ENCODE assay signal across 8 cellular contexts in genomic region chr2:105338020-105338385, GRCh38. TPM values are rescaled to one million over a fixed set of nuclear protein-coding genes. Genes with fewer than 3 reads are reported as not detected.
DNase-seq lines count a peak whose midpoint lies in the region; ATAC-seq, FAIRE-seq and TF ChIP-seq lines count a peak whose summit lies in the region.

No MANE protein-coding gene starts in this region.

- no peak for FAIRE-seq in D721Med (lab: Jason Lieb, UNC)

- H3K9ac ChIP-seq in skeletal muscle satellite cell (ENCODE audit: low read depth, low read length): peak overlapping the region; percentile 97

- peak overlapping the region; percentile 54 for H3K27ac ChIP-seq in foreskin keratinocyte

- H3K9me3 ChIP-seq in skeletal muscle satellite cell (replicated peaks; ENCODE audit: low read length): no peaks in the 10 kb centered on the region

- no peak for DNase-seq in foreskin keratinocyte
- no peak for DNase-seq in D721Med (ENCODE audit: insufficient read length, low spot score)
- DNase-seq in activated CD8-positive, alpha-beta memory T cell treated with anti-CD3 and anti-CD28 coated beads, Interleukin-2, amount 50 U/mL, for 48 hours: no peak
- no peak for DNase-seq in globus pallidus (ENCODE audit: low spot score)

- peaks cover 29% of the 10 kb centered on the region for H3K36me3 ChIP-seq in skeletal muscle satellite cell (ENCODE audit: insufficient read depth, low read length)

- TF ChIP-seq CTCF in foreskin keratinocyte (conservative IDR thresholded peaks at IDR 0.05): no peak
- no peak for TF ChIP-seq CTCF in D721Med (IDR thresholded peaks at IDR 0.05; ENCODE audit: insufficient read depth, missing control alignments)

- ATAC-seq in GM18505 (IDR thresholded peaks at IDR 0.05; ENCODE audit: unreplicated experiment): peak; percentile 10
- peak; percentile 6 for ATAC-seq in HG02571 (IDR thresholded peaks at IDR 0.05; ENCODE audit: unreplicated experiment)
- ATAC-seq in SK-N-SH treated with all-trans-retinoic acid at 6 μM for 48 hours: peak; percentile 49
- peak; percentile 28 for ATAC-seq in foreskin keratinocyte

- H3K4me1 ChIP-seq in foreskin keratinocyte (peaks cover 16% of the 10 kb centered on the region), skeletal muscle satellite cell (ENCODE audit: control insufficient read depth, insufficient read depth, low read length) (peaks cover 12% of the 10 kb centered on the region)

- H3K4me2 ChIP-seq in skeletal muscle satellite cell (ENCODE audit: low read length): peak overlapping the region; percentile 87

- peak overlapping the region; percentile 92 for H3K4me3 ChIP-seq in skeletal muscle satellite cell (ENCODE audit: low read length)

- no peak for TF ChIP-seq POLR2A in GM18505 (IDR thresholded peaks at IDR 0.05; ENCODE audit: borderline replicate concordance, extremely low read depth, insufficient read depth, insufficient read length)

- H3K27me3 ChIP-seq in foreskin keratinocyte (no peaks in the 10 kb centered on the region), skeletal muscle satellite cell (ENCODE audit: control insufficient read depth, insufficient read depth, low read length) (no peaks in the 10 kb centered on the region)

TF ChIP-seq in SK-N-SH treated with all-trans-retinoic acid at 6 μM for 48 hours, 23 proteins besides CTCF, POLR2A, EP300 and RAD21:
- TF ChIP-seq CSRNP3 (CRISPR knock-in tag; IDR thresholded peaks at IDR 0.05) (no peak), OSR1 (CRISPR knock-in tag; IDR thresholded peaks at IDR 0.05) (no peak), SNAI2 (CRISPR knock-in tag; IDR thresholded peaks at IDR 0.05) (no peak), ZNF565 (CRISPR knock-in tag; conservative IDR thresholded peaks at IDR 0.05; ENCODE audit: low read depth) (no peak), CSDC2 (CRISPR knock-in tag; IDR thresholded peaks at IDR 0.05) (no peak), ZFP3 (CRISPR knock-in tag; IDR thresholded peaks at IDR 0.05) (no peak), ISL1 (CRISPR knock-in tag; IDR thresholded peaks at IDR 0.05) (no peak), TCF4 (CRISPR knock-in tag; IDR thresholded peaks at IDR 0.05; ENCODE audit: borderline replicate concordance) (no peak), ZNF70 (CRISPR knock-in tag; IDR thresholded peaks at IDR 0.05) (no peak), TOX (CRISPR knock-in tag; IDR thresholded peaks at IDR 0.05; ENCODE audit: borderline replicate concordance) (no peak), PPARA (CRISPR knock-in tag; IDR thresholded peaks at IDR 0.05; ENCODE audit: borderline replicate concordance) (no peak), ESRRG (CRISPR knock-in tag; IDR thresholded peaks at IDR 0.05) (no peak), GLIS3 (CRISPR knock-in tag; IDR thresholded peaks at IDR 0.05) (no peak), RARB (CRISPR knock-in tag; IDR thresholded peaks at IDR 0.05) (no peak), ZFP30 (CRISPR knock-in tag; IDR thresholded peaks at IDR 0.05) (no peak), CREB5 (CRISPR knock-in tag; IDR thresholded peaks at IDR 0.05; ENCODE audit: low read depth) (no peak), ZC3H10 (CRISPR knock-in tag; IDR thresholded peaks at IDR 0.05) (no peak), ARNTL (CRISPR knock-in tag; IDR thresholded peaks at IDR 0.05; ENCODE audit: borderline replicate concordance, low read depth) (no peak), BACH2 (CRISPR knock-in tag; IDR thresholded peaks at IDR 0.05; ENCODE audit: borderline replicate concordance) (no peak)
TF ChIP-seq in SK-N-SH treated with all-trans-retinoic acid at 6 μM for 48 hours: peak in this region for 0.

RNA-seq across cellular contexts. Expression of gene C2orf49, which starts 0.7 kb away (rescaled TPM):
- 16.7 and 18.4 TPM in 2 replicates for total RNA-seq in foreskin keratinocyte
- 11.1 and 13.2 TPM in 2 replicates for polyA plus RNA-seq in foreskin keratinocyte
- 14.0 and 16.5 TPM in 2 replicates for total RNA-seq in skeletal muscle satellite cell (2012; rRNA removed)

RNA-seq across cellular contexts. Expression of gene TGFBRAP1, which starts 8.5 kb away (rescaled TPM):
- total RNA-seq in foreskin keratinocyte: 15.7 and 18.8 TPM in 2 replicates
- 5.8 and 7.4 TPM in 2 replicates for polyA plus RNA-seq in foreskin keratinocyte
- 14.2 and 14.4 TPM in 2 replicates for total RNA-seq in skeletal muscle satellite cell (2012; rRNA removed)
